ENCODE assay signal across 8 cellular contexts in genomic region chr5:93579561-93580386, GRCh38. TPM values are rescaled to one million over a fixed set of nuclear protein-coding genes. Genes with fewer than 3 reads are reported as not detected.
DNase-seq lines count a peak whose midpoint lies in the region; ATAC-seq and FAIRE-seq lines count a peak whose summit lies in the region.

No MANE protein-coding gene starts in this region.

- peaks cover 15% of the 10 kb centered on the region for H3K4me1 Mint-ChIP-seq in activated CD4-positive, alpha-beta T cell treated with anti-CD3 and anti-CD28 coated beads for 36 hours
- peaks cover 17% of the 10 kb centered on the region for H3K4me1 Mint-ChIP-seq in activated CD4-positive, alpha-beta T cell treated with anti-CD3 and anti-CD28 coated beads, Interleukin-2, amount 10 ng/mL, durations not matched to agents 7 days and 5 days
- peaks cover 18 to 19% of the 10 kb centered on the region in 2 donors for H3K4me1 Mint-ChIP-seq in natural killer cell treated with Interleukin-12 subunit alpha and Interleukin-12 subunit beta and Interleukin-15 and Interleukin-18, amount 100 ng/mL, for 72 hours (ENCODE audit: low read depth in 2 of 2)

- H3K4me3 Mint-ChIP-seq in activated CD4-positive, alpha-beta T cell treated with anti-CD3 and anti-CD28 coated beads for 36 hours = no peak overlapping the region
- no peak overlapping the region for H3K4me3 Mint-ChIP-seq in activated CD4-positive, alpha-beta T cell treated with anti-CD3 and anti-CD28 coated beads, Interleukin-2, amount 10 ng/mL, durations not matched to agents 7 days and 5 days
- no peak overlapping the region for H3K4me3 Mint-ChIP-seq in natural killer cell treated with Interleukin-12 subunit alpha and Interleukin-12 subunit beta and Interleukin-15 and Interleukin-18, amount 100 ng/mL, for 72 hours

- no peak for ATAC-seq in activated CD4-positive, alpha-beta T cell treated with anti-CD3 and anti-CD28 coated beads for 36 hours
- peak; percentile 29 for ATAC-seq in esophagus mucosa
- peak; percentile 11 to 24 for ATAC-seq in natural killer cell treated with Interleukin-12 subunit alpha and Interleukin-12 subunit beta and Interleukin-15 and Interleukin-18, amount 100 ng/mL, for 72 hours
- no peak for ATAC-seq in GM19467 (IDR thresholded peaks at IDR 0.05; ENCODE audit: unreplicated experiment)

- peak; percentile 31 for DNase-seq in activated CD4-positive, alpha-beta T cell treated with anti-CD3 and anti-CD28 coated beads for 36 hours
- no peak for DNase-seq in activated CD4-positive, alpha-beta T cell treated with anti-CD3 and anti-CD28 coated beads, Interleukin-2, amount 10 ng/mL, durations not matched to agents 7 days and 5 days
- peak; percentile 28 for DNase-seq in SW480 (ENCODE audit: low spot score)
- no peak for DNase-seq in natural killer cell treated with Interleukin-12 subunit alpha and Interleukin-12 subunit beta and Interleukin-15 and Interleukin-18, amount 100 ng/mL, for 72 hours (ENCODE audit: low spot score)
- DNase-seq in ureter (ENCODE audit: low spot score) = no peak
- DNase-seq in RCC 7860 (ENCODE audit: low spot score) = no peak

- POLR2A ChIA-PET in activated CD4-positive, alpha-beta T cell treated with anti-CD3 and anti-CD28 coated beads for 36 hours (lab: Charles Lee) = no interaction called here
- POLR2A ChIA-PET in activated CD4-positive, alpha-beta T cell treated with anti-CD3 and anti-CD28 coated beads, Interleukin-2, amount 10 ng/mL, durations not matched to agents 7 days and 5 days (lab: Charles Lee) = no interaction called here

- CTCF ChIA-PET in activated CD4-positive, alpha-beta T cell treated with anti-CD3 and anti-CD28 coated beads for 36 hours (lab: Charles Lee) = interaction anchor here (1.2 to 1.5 kb wide), 2 partner anchors 10 to 18 kb away, joined by 3 to 4 read pairs; no protein-coding TSS in a partner anchor
- CTCF ChIA-PET in activated CD4-positive, alpha-beta T cell treated with anti-CD3 and anti-CD28 coated beads, Interleukin-2, amount 10 ng/mL, durations not matched to agents 7 days and 5 days (lab: Charles Lee) = interaction anchor here (1.2 to 1.8 kb wide), 2 partner anchors 27 to 39 kb away, joined by 3 to 6 read pairs; no protein-coding TSS in a partner anchor

- FAIRE-seq in RCC 7860 (lab: Jason Lieb, UNC) = no peak

- intact Hi-C loops in activated CD4-positive, alpha-beta T cell treated with anti-CD3 and anti-CD28 coated beads for 36 hours (cut with DNase I, micrococcal nuclease) = loop anchor here (2.0 to 10.0 kb wide), 7 partner anchors 41 to 1328 kb away; partner anchors contain the start of genes KIAA0825 (in 1 of the 2) and SLF1 (in 1 of the 2)

- peaks cover 45% of the 10 kb centered on the region for H3K27me3 Mint-ChIP-seq in activated CD4-positive, alpha-beta T cell treated with anti-CD3 and anti-CD28 coated beads for 36 hours
- H3K27me3 Mint-ChIP-seq in activated CD4-positive, alpha-beta T cell treated with anti-CD3 and anti-CD28 coated beads, Interleukin-2, amount 10 ng/mL, durations not matched to agents 7 days and 5 days = peaks cover 54% of the 10 kb centered on the region
- peaks cover 38 to 49% of the 10 kb centered on the region in 2 donors for H3K27me3 Mint-ChIP-seq in natural killer cell treated with Interleukin-12 subunit alpha and Interleukin-12 subunit beta and Interleukin-15 and Interleukin-18, amount 100 ng/mL, for 72 hours

- no peak overlapping the region for H3K27ac Mint-ChIP-seq in activated CD4-positive, alpha-beta T cell treated with anti-CD3 and anti-CD28 coated beads for 36 hours
- no peak overlapping the region for H3K27ac Mint-ChIP-seq in activated CD4-positive, alpha-beta T cell treated with anti-CD3 and anti-CD28 coated beads, Interleukin-2, amount 10 ng/mL, durations not matched to agents 7 days and 5 days
- no peak overlapping the region for H3K27ac Mint-ChIP-seq in natural killer cell treated with Interleukin-12 subunit alpha and Interleukin-12 subunit beta and Interleukin-15 and Interleukin-18, amount 100 ng/mL, for 72 hours

- H3K9me3 Mint-ChIP-seq in activated CD4-positive, alpha-beta T cell treated with anti-CD3 and anti-CD28 coated beads for 36 hours (ENCODE audit: low read depth) = no peaks in the 10 kb centered on the region
- no peaks in the 10 kb centered on the region for H3K9me3 Mint-ChIP-seq in activated CD4-positive, alpha-beta T cell treated with anti-CD3 and anti-CD28 coated beads, Interleukin-2, amount 10 ng/mL, durations not matched to agents 7 days and 5 days
- no peaks in the 10 kb centered on the region for H3K9me3 Mint-ChIP-seq in natural killer cell treated with Interleukin-12 subunit alpha and Interleukin-12 subunit beta and Interleukin-15 and Interleukin-18, amount 100 ng/mL, for 72 hours

- no peaks in the 10 kb centered on the region for H3K36me3 Mint-ChIP-seq in activated CD4-positive, alpha-beta T cell treated with anti-CD3 and anti-CD28 coated beads for 36 hours (ENCODE audit: low read depth)
- no peaks in the 10 kb centered on the region for H3K36me3 Mint-ChIP-seq in activated CD4-positive, alpha-beta T cell treated with anti-CD3 and anti-CD28 coated beads, Interleukin-2, amount 10 ng/mL, durations not matched to agents 7 days and 5 days (ENCODE audit: low read depth)
- H3K36me3 Mint-ChIP-seq in natural killer cell treated with Interleukin-12 subunit alpha and Interleukin-12 subunit beta and Interleukin-15 and Interleukin-18, amount 100 ng/mL, for 72 hours = no peaks in the 10 kb centered on the region

RNA-seq across cellular contexts. Expression of gene NR2F1-AS1, which starts 1.2 kb away (rescaled TPM):
- not detected for total RNA-seq in activated CD4-positive, alpha-beta T cell treated with anti-CD3 and anti-CD28 coated beads for 36 hours
- not detected for total RNA-seq in activated CD4-positive, alpha-beta T cell treated with anti-CD3 and anti-CD28 coated beads, Interleukin-2, amount 10 ng/mL, durations not matched to agents 7 days and 5 days
- total RNA-seq in esophagus mucosa = 0.84 TPM
- total RNA-seq in natural killer cell treated with Interleukin-12 subunit alpha and Interleukin-12 subunit beta and Interleukin-15 and Interleukin-18, amount 100 ng/mL, for 72 hours = not detected
- total RNA-seq in ureter = 18.8 TPM

RNA-seq across cellular contexts. Expression of gene NR2F1, which starts 3.2 kb away (rescaled TPM):
- not detected for total RNA-seq in activated CD4-positive, alpha-beta T cell treated with anti-CD3 and anti-CD28 coated beads for 36 hours
- not detected for total RNA-seq in activated CD4-positive, alpha-beta T cell treated with anti-CD3 and anti-CD28 coated beads, Interleukin-2, amount 10 ng/mL, durations not matched to agents 7 days and 5 days
- total RNA-seq in esophagus mucosa (2.7 TPM), ureter (64.4 TPM)
- not detected for total RNA-seq in natural killer cell treated with Interleukin-12 subunit alpha and Interleukin-12 subunit beta and Interleukin-15 and Interleukin-18, amount 100 ng/mL, for 72 hours

Comparison
In these comparisons a context has a peak if more than half of its experiments do, and no peak if none do; other contexts are left out.
1. DNase-seq: peak in activated CD4-positive, alpha-beta T cell treated with anti-CD3 and anti-CD28 coated beads for 36 hours (single experiment) and SW480 (single experiment); none in activated CD4-positive, alpha-beta T cell treated with anti-CD3 and anti-CD28 coated beads, Interleukin-2, amount 10 ng/mL, durations not matched to agents 7 days and 5 days (single experiment), natural killer cell treated with Interleukin-12 subunit alpha and Interleukin-12 subunit beta and Interleukin-15 and Interleukin-18, amount 100 ng/mL, for 72 hours (single experiment), ureter (single experiment) and RCC 7860 (single experiment).
2. ATAC-seq: peak in esophagus mucosa (single experiment) and natural killer cell treated with Interleukin-12 subunit alpha and Interleukin-12 subunit beta and Interleukin-15 and Interleukin-18, amount 100 ng/mL, for 72 hours (2 of 2); none in activated CD4-positive, alpha-beta T cell treated with anti-CD3 and anti-CD28 coated beads for 36 hours (single experiment) and GM19467 (single experiment).
3. RNA of gene NR2F1-AS1, which starts 1.2 kb away (total RNA-seq): 18.8 TPM in ureter (single experiment); 0.84 TPM in esophagus mucosa (single experiment), not detected in activated CD4-positive, alpha-beta T cell treated with anti-CD3 and anti-CD28 coated beads for 36 hours, not detected in activated CD4-positive, alpha-beta T cell treated with anti-CD3 and anti-CD28 coated beads, Interleukin-2, amount 10 ng/mL, durations not matched to agents 7 days and 5 days and not detected in natural killer cell treated with Interleukin-12 subunit alpha and Interleukin-12 subunit beta and Interleukin-15 and Interleukin-18, amount 100 ng/mL, for 72 hours; every median in the first group is over 10 times any median in the second.
4. RNA of gene NR2F1, which starts 3.2 kb away (total RNA-seq): 64.4 TPM in ureter (single experiment); 2.7 TPM in esophagus mucosa (single experiment), not detected in activated CD4-positive, alpha-beta T cell treated with anti-CD3 and anti-CD28 coated beads for 36 hours, not detected in activated CD4-positive, alpha-beta T cell treated with anti-CD3 and anti-CD28 coated beads, Interleukin-2, amount 10 ng/mL, durations not matched to agents 7 days and 5 days and not detected in natural killer cell treated with Interleukin-12 subunit alpha and Interleukin-12 subunit beta and Interleukin-15 and Interleukin-18, amount 100 ng/mL, for 72 hours; every median in the first group is over 10 times any median in the second.